ENCODE assay signal across 22 cellular contexts in genomic region chr7:46256870-46257528, GRCh38.
DNase-seq lines count a peak whose midpoint lies in the region; ATAC-seq, FAIRE-seq and TF ChIP-seq lines count a peak whose summit lies in the region.
"Had no signal": no experiment of that assay in that cellular context is flagged by ENCODE, and none has a peak within 500 bp of the region (broad histone marks: within the 10 kb centered on the region; RNA-seq: fewer than 3 reads in every experiment).

No MANE protein-coding gene starts in this region.

- no peak for TF ChIP-seq RAD21 in A549 (conservative IDR thresholded peaks at IDR 0.05 in 1 of 2, IDR thresholded peaks at IDR 0.05 in 1 of 2)

- no peak for TF ChIP-seq POLR2A in A549 (IDR thresholded peaks at IDR 0.05; ENCODE audit: low read length)

- TF ChIP-seq CTCF in A549 (IDR thresholded peaks at IDR 0.05) = no peak
- no peak for TF ChIP-seq CTCF in RWPE1 (conservative IDR thresholded peaks at IDR 0.05; ENCODE audit: low read depth)
- TF ChIP-seq CTCF in fibroblast of villous mesenchyme (IDR thresholded peaks at IDR 0.05; ENCODE audit: insufficient read depth, low read depth, low read length) = no peak
- TF ChIP-seq CTCF in GM13977 (IDR thresholded peaks at IDR 0.05; ENCODE audit: extremely low read depth, insufficient read depth, missing control alignments) = no peak
- TF ChIP-seq CTCF in GM13976 (IDR thresholded peaks at IDR 0.05; ENCODE audit: borderline replicate concordance, control extremely low read depth, extremely low read depth, insufficient read depth, missing control alignments) = no peak

- peak overlapping the region; percentile 57 for H2AFZ ChIP-seq in GM23248

- DNase-seq in A549 (ENCODE audit: low read depth in 1 of 2, low spot score in 1 of 2) = no peak
- peak; percentile 18 for DNase-seq in GM23248
- DNase-seq in RWPE1 (ENCODE audit: low spot score) = no peak
- DNase-seq in fibroblast of villous mesenchyme (ENCODE audit: low read depth) = peak; percentile 59
- no peak for DNase-seq in NCI-H146 (lab: John Stamatoyannopoulos, UW)
- no peak for DNase-seq in GM13977 (ENCODE audit: low spot score)
- DNase-seq in GM13976 (ENCODE audit: low spot score) = no peak
- DNase-seq: activated naive CD8-positive, alpha-beta T cell treated with anti-CD3 and anti-CD28 coated beads, Interleukin-2, amount 10 ng/mL, durations not matched to agents 7 days and 5 days; CD4-positive, alpha-beta memory T cell; left cardiac atrium; NCI-H1436 treated with DMSO at 0.1 percent for 48 hours; NCI-H2171 treated with DMSO at 0.1 percent for 48 hours; NCI-H82; nephron progenitor cell; small intestine; stimulated activated CD4-positive, alpha-beta T cell treated with anti-CD3 and anti-CD28 coated beads, Interleukin-4, amount 100 ng/mL, for 1 hour had no signal

- H3K9me3 ChIP-seq in A549 (no peaks in the 10 kb centered on the region), GM23248 (ENCODE audit: low read depth) (no peaks in the 10 kb centered on the region)
- H3K9me3 ChIP-seq: prostate gland had no signal

- no peaks in the 10 kb centered on the region for H4K20me1 ChIP-seq in GM23248 (ENCODE audit: insufficient read depth)

- no peaks in the 10 kb centered on the region for H3K79me2 ChIP-seq in GM23248 (ENCODE audit: insufficient read depth)

- H3K27ac ChIP-seq in A549 (peak overlapping the region; percentile 67 to 88; a peak in 5 of 6 replicates), GM23248 (peak overlapping the region; percentile 22), RWPE1 (peak overlapping the region; percentile 28; the same call in 1 of the 2 replicates)
- H3K27ac ChIP-seq: epithelial cell of prostate, gastroesophageal sphincter, prostate gland had no signal

- no peak for TF ChIP-seq EP300 in A549 (IDR thresholded peaks at IDR 0.05)

- no peak overlapping the region for H3K9ac ChIP-seq in GM23248

- H3K36me3 ChIP-seq in GM23248 (ENCODE audit: low read depth) = no peaks in the 10 kb centered on the region
- H3K36me3 ChIP-seq: gastroesophageal sphincter, prostate gland had no signal

- H3K4me3 ChIP-seq in A549 = no peak overlapping the region
- H3K4me3 ChIP-seq in GM23248 = no peak overlapping the region
- H3K4me3 ChIP-seq in fibroblast of villous mesenchyme (ENCODE audit: low read depth, low read length) = no peak overlapping the region
- H3K4me3 ChIP-seq: gastroesophageal sphincter, prostate gland had no signal

- H3F3A ChIP-seq in GM23248 (ENCODE audit: insufficient read depth) = 0 out of 2 replicates have a peak, but pooled peaks cover 18% of the 10 kb centered on the region

- no peak for FAIRE-seq in A549 (lab: Jason Lieb, UNC)
- FAIRE-seq: GM18507 had no signal

- H3K4me2 ChIP-seq in A549 = no peak overlapping the region; the same call in 2 of the 3 replicates
- peak overlapping the region; percentile 15 for H3K4me2 ChIP-seq in GM23248 (ENCODE audit: unreplicated experiment)

- POLR2A ChIA-PET in A549 (lab: Yijun Ruan, JAX) = no interaction called here
- POLR2A ChIA-PET in RWPE1 (lab: Yijun Ruan, JAX; ENCODE audit: low non-redundant PET) = no interaction called here

- WGBS in A549 (ENCODE audit: missing lambda C conversion rate) = 86% methylated on average over 6 of the region's 6 CpGs
- WGBS in GM23248 (ENCODE audit: low coverage in 1 of 2, low lambda C conversion rate in 2 of 2, missing lambda C conversion rate in 2 of 2), 2 experiments = 19 to 23% methylated on average over 6 of the region's 6 CpGs

- ATAC-seq in A549 (no peak), HG02981 (IDR thresholded peaks at IDR 0.05; ENCODE audit: unreplicated experiment) (no peak)
- ATAC-seq: activated T-helper 17 cell treated with anti-CD3 and anti-CD28 coated beads, Interleukin-2, amount 50 U/mL, for 72 hours; gastroesophageal sphincter; left cardiac atrium had no signal

- CTCF ChIA-PET in A549 (lab: Yijun Ruan, JAX) (interaction anchor here (1.5 to 2.9 kb wide), 2 partner anchors 334 to 336 kb away, joined by 3 to 11 read pairs; partner anchors contain the start of gene IGFBP3), RWPE1 (lab: Yijun Ruan, JAX) (no interaction called here)

- H3K4me1 ChIP-seq in A549 (peaks cover 42% of the 10 kb centered on the region), GM23248 (ENCODE audit: insufficient read depth) (peaks cover 25% of the 10 kb centered on the region)
- H3K4me1 ChIP-seq: gastroesophageal sphincter, prostate gland had no signal

- H3K9me2 ChIP-seq in GM23248 (ENCODE audit: insufficient read depth) = no peaks in the 10 kb centered on the region

- in situ Hi-C loops in GM23248 (cut with MboI) (no loop called here), GM13977 (cut with MboI; ENCODE audit: low pct_unique_long_range_greater_than_20kb, low sequenced_read_pairs, unreplicated experiment) (no loop called here), GM13976 (cut with MboI; ENCODE audit: low sequenced_read_pairs, unreplicated experiment) (no loop called here)

- no peaks in the 10 kb centered on the region for H3K27me3 ChIP-seq in GM23248 (replicated peaks; ENCODE audit: insufficient read depth)
- H3K27me3 ChIP-seq: gastroesophageal sphincter had no signal

TF ChIP-seq in A549, 52 proteins besides CTCF, POLR2A, EP300 and RAD21:
- TF ChIP-seq ZC3H11A (IDR thresholded peaks at IDR 0.05) = no peak
- no peak for TF ChIP-seq PBX3 (IDR thresholded peaks at IDR 0.05)
- TF ChIP-seq KDM1A (IDR thresholded peaks at IDR 0.05; ENCODE audit: low read depth) = no peak
- no peak for TF ChIP-seq GATA3 (IDR thresholded peaks at IDR 0.05; ENCODE audit: borderline replicate concordance)
- no peak for TF ChIP-seq ZFP36 (IDR thresholded peaks at IDR 0.05; ENCODE audit: borderline replicate concordance, partially characterized antibody)
- TF ChIP-seq HMGXB4 (CRISPR knock-in tag; IDR thresholded peaks at IDR 0.05; ENCODE audit: borderline replicate concordance) = no peak
- no peak for TF ChIP-seq HOXB5 (CRISPR knock-in tag; IDR thresholded peaks at IDR 0.05)
- no peak for TF ChIP-seq CHD2 (IDR thresholded peaks at IDR 0.05; ENCODE audit: low read length, partially characterized antibody)
- TF ChIP-seq HOXB13 (CRISPR knock-in tag; IDR thresholded peaks at IDR 0.05; ENCODE audit: low read depth) = no peak
- no peak for TF ChIP-seq NPAS2 (CRISPR knock-in tag; IDR thresholded peaks at IDR 0.05; ENCODE audit: borderline replicate concordance)
- no peak for TF ChIP-seq MAZ (IDR thresholded peaks at IDR 0.05; ENCODE audit: borderline replicate concordance, low read depth, low read length)
- TF ChIP-seq ZSCAN20 (CRISPR knock-in tag; IDR thresholded peaks at IDR 0.05) = no peak
- no peak for TF ChIP-seq CEBPB (IDR thresholded peaks at IDR 0.05)
- TF ChIP-seq RFX5 (IDR thresholded peaks at IDR 0.05) = no peak
- no peak for TF ChIP-seq HEYL (CRISPR knock-in tag; IDR thresholded peaks at IDR 0.05)
TF ChIP-seq in A549: peak in this region for 0.

Comparison
In these comparisons a context has a peak if more than half of its experiments do, and no peak if none do; other contexts are left out.
1. DNase-seq: peak in GM23248 (single experiment) and fibroblast of villous mesenchyme (single experiment); none in A549 (0 of 2), RWPE1 (single experiment), NCI-H146 (single experiment), GM13977 (single experiment) and GM13976 (single experiment).
2. H3K27ac ChIP-seq: peak in every context shown above with its lines; median percentile 78 in A549; 28 in RWPE1; 22 in GM23248.